Comparison of ENCODE assay signal across 8 cellular contexts in genomic region chr3:15051531-15051930, GRCh38. TPM values are rescaled to one million over a fixed set of nuclear protein-coding genes. Genes with fewer than 3 reads are reported as not detected.
DNase-seq lines count a peak whose midpoint lies in the region; ATAC-seq, FAIRE-seq and TF ChIP-seq lines count a peak whose summit lies in the region.

No MANE protein-coding gene starts in this region.

- peak; percentile 57 for TF ChIP-seq CTCF in SK-N-SH (IDR thresholded peaks at IDR 0.05)
- TF ChIP-seq CTCF in astrocyte of the cerebellum (IDR thresholded peaks at IDR 0.05; ENCODE audit: low read depth, low read length, missing control alignments) = peak; percentile 72
- peak; percentile 29 for TF ChIP-seq CTCF in kidney (IDR thresholded peaks at IDR 0.05; ENCODE audit: borderline replicate concordance, extremely low read depth, insufficient read depth)

- H3K27ac ChIP-seq in SK-N-SH (ENCODE audit: low read depth in 2 of 2, low read length in 1 of 2) (peak overlapping the region in 1 of 2 experiments; percentile 17; a peak in 1 of 4 replicates), kidney (ENCODE audit: low read depth in 2 of 2, low read length in 2 of 2) (no peak overlapping the region)

- intact Hi-C loops in kidney (cut with DNase I) = no loop called here

- peaks cover 4% of the 10 kb centered on the region for H3F3A ChIP-seq in SK-N-SH (replicated peaks; ENCODE audit: insufficient read depth)

- H3K4me2 ChIP-seq in SK-N-SH = no peak overlapping the region

- peaks cover 47 to 61% of the 10 kb centered on the region in 2 donors for H3K36me3 Mint-ChIP-seq in stimulated activated naive B cell treated with anti-CD40 and anti-IgM and Interleukin-4, amounts not matched to agents 10 μg/mL and 1 μg/mL and 100 μg/mL, for 72 hours

- POLR2A ChIA-PET in SK-N-SH (lab: Yijun Ruan, JAX) = no interaction called here

- no peaks in the 10 kb centered on the region for H3K9me2 ChIP-seq in SK-N-SH

- H3K27ac Mint-ChIP-seq in stimulated activated naive B cell treated with anti-CD40 and anti-IgM and Interleukin-4, amounts not matched to agents 10 μg/mL and 1 μg/mL and 100 μg/mL, for 72 hours = peak overlapping the region; percentile 92

- H3K4me1 ChIP-seq in SK-N-SH (ENCODE audit: control insufficient read depth in 1 of 2, insufficient read depth in 2 of 2, low read depth in 1 of 2, low read length in 1 of 2) = peaks cover 0 to 15% of the 10 kb centered on the region in 2 experiments; a peak in 1 of 4 replicates
- H3K4me1 ChIP-seq in kidney (ENCODE audit: control insufficient read depth in 1 of 2, insufficient read depth in 1 of 2, low read depth in 1 of 2, low read length in 2 of 2) = no peaks in the 10 kb centered on the region

- 0 out of 2 replicates have a peak, but pooled peaks cover 10% of the 10 kb centered on the region for H4K20me1 ChIP-seq in SK-N-SH (ENCODE audit: insufficient read depth)

- H2AFZ ChIP-seq in SK-N-SH (ENCODE audit: low read depth) = no peak overlapping the region

- TF ChIP-seq RAD21 in SK-N-SH (IDR thresholded peaks at IDR 0.05; ENCODE audit: low read length) = peak; percentile 36

- no peak for TF ChIP-seq EP300 in SK-N-SH (IDR thresholded peaks at IDR 0.05; ENCODE audit: borderline replicate concordance in 1 of 2, low read depth in 1 of 2, low read length in 1 of 2)

- no peaks in the 10 kb centered on the region for H3K27me3 Mint-ChIP-seq in stimulated activated naive B cell treated with anti-CD40 and anti-IgM and Interleukin-4, amounts not matched to agents 10 μg/mL and 1 μg/mL and 100 μg/mL, for 72 hours

- H3K27me3 ChIP-seq in SK-N-SH (ENCODE audit: insufficient read depth) = no peaks in the 10 kb centered on the region

- H3K36me3 ChIP-seq in SK-N-SH (replicated peaks in 1 of 2; ENCODE audit: control insufficient read depth in 1 of 2, insufficient read depth in 2 of 2, low read length in 1 of 2) (peaks cover 58 to 59% of the 10 kb centered on the region in 2 experiments), kidney (ENCODE audit: control insufficient read depth in 1 of 2, insufficient read depth in 2 of 2, low read length in 2 of 2) (peaks cover 14 to 40% of the 10 kb centered on the region in 2 donors)

- H3K9ac ChIP-seq in SK-N-SH (no peak overlapping the region), kidney (ENCODE audit: low read length in 2 of 2) (no peak overlapping the region)

- FAIRE-seq in kidney (lab: Jason Lieb, UNC) = no peak

- H3K79me2 ChIP-seq in SK-N-SH (ENCODE audit: insufficient read depth) = peaks cover 58% of the 10 kb centered on the region; the same call in 1 of the 2 replicates

- H3K4me3 ChIP-seq in SK-N-SH (ENCODE audit: low read depth in 2 of 2, low read length in 1 of 2) (no peak overlapping the region; a peak in 1 of 4 replicates), astrocyte of the cerebellum (ENCODE audit: low read depth, low read length) (no peak overlapping the region), kidney (ENCODE audit: low read length in 2 of 2) (no peak overlapping the region)

- no peaks in the 10 kb centered on the region for H3K9me3 ChIP-seq in SK-N-SH
- no peaks in the 10 kb centered on the region for H3K9me3 ChIP-seq in kidney (ENCODE audit: control insufficient read depth in 1 of 2, low read length in 2 of 2)

- CTCF ChIA-PET in SK-N-SH (lab: Yijun Ruan, JAX) = interaction anchor here (0.6 to 4.9 kb wide), 10 partner anchors 12 to 130 kb away, joined by 3 to 18 read pairs (median 4); no protein-coding TSS in a partner anchor

- peak; percentile 61 for ATAC-seq in GM19328 (IDR thresholded peaks at IDR 0.05; ENCODE audit: unreplicated experiment)
- ATAC-seq in HG03354 (IDR thresholded peaks at IDR 0.05; ENCODE audit: poor library complexity, severe bottlenecking, unreplicated experiment) = peak; percentile 56
- ATAC-seq in stimulated activated naive B cell treated with anti-CD40 and anti-IgM and Interleukin-4, amounts not matched to agents 10 μg/mL and 1 μg/mL and 100 μg/mL, for 72 hours (replicated peaks) = peak; percentile 33 to 36

- WGBS in SK-N-SH (ENCODE audit: low lambda C conversion rate) = 86% methylated on average over 1 of the region's 1 CpG

- in situ Hi-C loops in astrocyte of the cerebellum (cut with HindIII; ENCODE audit: low sequenced_read_pairs) = no loop called here

- peaks cover 41 to 70% of the 10 kb centered on the region in 2 donors for H3K4me1 Mint-ChIP-seq in stimulated activated naive B cell treated with anti-CD40 and anti-IgM and Interleukin-4, amounts not matched to agents 10 μg/mL and 1 μg/mL and 100 μg/mL, for 72 hours

- peak; percentile 12 for DNase-seq in DMS114 treated with DMSO at 0.1 percent for 48 hours (lab: John Stamatoyannopoulos, UW; ENCODE audit: unreplicated experiment)
- DNase-seq in SK-N-SH = peak; percentile 75
- no peak for DNase-seq in astrocyte of the cerebellum (ENCODE audit: low read depth)
- no peak for DNase-seq in kidney
- no peak for DNase-seq in stimulated activated naive B cell treated with anti-CD40 and anti-IgM and Interleukin-4, amounts not matched to agents 10 μg/mL and 1 μg/mL and 100 μg/mL, for 72 hours
- no peak for DNase-seq in cortex of kidney (lab: John Stamatoyannopoulos, UW)

- peak overlapping the region in 1 of 2 donors; percentile 6 for H3K4me3 Mint-ChIP-seq in stimulated activated naive B cell treated with anti-CD40 and anti-IgM and Interleukin-4, amounts not matched to agents 10 μg/mL and 1 μg/mL and 100 μg/mL, for 72 hours

- H3K9me3 Mint-ChIP-seq in stimulated activated naive B cell treated with anti-CD40 and anti-IgM and Interleukin-4, amounts not matched to agents 10 μg/mL and 1 μg/mL and 100 μg/mL, for 72 hours = peaks cover 3 to 7% of the 10 kb centered on the region in 2 donors

TF ChIP-seq in SK-N-SH, 30 proteins besides CTCF, POLR2A, EP300 and RAD21:
- TF ChIP-seq NRF1 (IDR thresholded peaks at IDR 0.05; ENCODE audit: low read depth, low read length) = no peak
- peak; percentile 36 for TF ChIP-seq CHD2 (IDR thresholded peaks at IDR 0.05; ENCODE audit: low read length, partially characterized antibody)

RNA-seq across cellular contexts. Expression of gene MRPS25, which starts 13.6 kb away (rescaled TPM):
- polyA plus RNA-seq in SK-N-SH (2012; rRNA removed) (41.5 and 46.4 TPM in 2 replicates), kidney (ENCODE audit: insufficient read depth, low read depth, low replicate concordance) (89.2 TPM)
- 26.7 and 27.9 TPM in 2 replicates for polyA plus RNA-seq in SK-N-SH (2012; cell fraction: cytosol; rRNA removed)
- 157 and 221 TPM in 2 replicates for polyA plus RNA-seq in SK-N-SH (2012; cell fraction: nucleus; rRNA removed)
- total RNA-seq in kidney = 57.2 TPM

RNA-seq across cellular contexts. Expression of gene RBSN, which starts 47.4 kb away (rescaled TPM):
- 4.7 and 6.2 TPM in 2 replicates for polyA plus RNA-seq in SK-N-SH (2012; rRNA removed)
- 5.0 and 5.3 TPM in 2 replicates for polyA plus RNA-seq in SK-N-SH (2012; cell fraction: cytosol; rRNA removed)
- polyA plus RNA-seq in SK-N-SH (2012; cell fraction: nucleus; rRNA removed) = 9.7 and 10.1 TPM in 2 replicates
- 24.0 TPM for total RNA-seq in kidney
- 5.7 TPM for polyA plus RNA-seq in kidney (ENCODE audit: insufficient read depth, low read depth, low replicate concordance)

Comparison
In these comparisons a context has a peak if more than half of its experiments do, and no peak if none do; other contexts are left out.
1. DNase-seq: peak in DMS114 treated with DMSO at 0.1 percent for 48 hours (single experiment) and SK-N-SH (single experiment); none in astrocyte of the cerebellum (single experiment), kidney (single experiment), stimulated activated naive B cell treated with anti-CD40 and anti-IgM and Interleukin-4, amounts not matched to agents 10 μg/mL and 1 μg/mL and 100 μg/mL, for 72 hours (single experiment) and cortex of kidney (single experiment).
2. Peak in every context shown above with its lines, with median percentiles within 50 percentile points of each other: ATAC-seq and CTCF ChIP-seq.